12 cellular contexts compared by ENCODE assay signal in genomic region chr19:15556634-15557181, GRCh38. TPM values are rescaled to one million over a fixed set of nuclear protein-coding genes. Genes with fewer than 3 reads are reported as not detected.
DNase-seq lines count a peak whose midpoint lies in the region; ATAC-seq and TF ChIP-seq lines count a peak whose summit lies in the region.
"Had no signal": no experiment of that assay in that cellular context is flagged by ENCODE, and none has a peak within 500 bp of the region (broad histone marks: within the 10 kb centered on the region; RNA-seq: fewer than 3 reads in every experiment).

No MANE protein-coding gene starts in this region.

- intact Hi-C loops in MCF 10A (cut with micrococcal nuclease) (loop anchor here (1.0 to 5.0 kb wide), 6 partner anchors 137 to 464 kb away; no protein-coding TSS in a partner anchor), breast epithelium (cut with DNase I; ENCODE audit: low total_unique reads) (no loop called here), mammary epithelial cell (cut with micrococcal nuclease) (loop anchor here (1.0 to 5.0 kb wide), 9 partner anchors 77 to 686 kb away; partner anchors contain the start of gene PGLYRP2)

- H3K9me3 ChIP-seq in breast epithelium (no peaks in the 10 kb centered on the region), OCI-LY3 (ENCODE audit: insufficient read depth, low read length) (no peaks in the 10 kb centered on the region), mammary epithelial cell (replicated peaks; ENCODE audit: insufficient read depth, low read length) (no peaks in the 10 kb centered on the region)

- no peak overlapping the region for H3K27ac Mint-ChIP-seq in MCF 10A (ENCODE audit: low read depth, unreplicated experiment)
- no peak overlapping the region for H3K27ac Mint-ChIP-seq in stimulated activated memory B cell treated with anti-CD40 and anti-IgM and Interleukin-4, amounts not matched to agents 10 μg/mL and 1 μg/mL and 100 μg/mL, for 72 hours

- H3K27ac ChIP-seq in breast epithelium (no peak overlapping the region), OCI-LY3 (ENCODE audit: low read length) (no peak overlapping the region), mammary epithelial cell (ENCODE audit: insufficient read depth, low read depth, low read length) (no peak overlapping the region)

- BruUV-seq in MCF 10A (replicated peaks; lab: Mats Ljungman, UMichigan) (no TSS peak), mammary epithelial cell (replicated peaks; lab: Mats Ljungman, UMichigan) (no TSS peak)

- peak; percentile 9 for ATAC-seq in stimulated activated memory B cell treated with anti-CD40 and anti-IgM and Interleukin-4, amounts not matched to agents 10 μg/mL and 1 μg/mL and 100 μg/mL, for 72 hours
- no peak for ATAC-seq in GM21360 (IDR thresholded peaks at IDR 0.05; ENCODE audit: unreplicated experiment)

- dilution Hi-C loops in mammary epithelial cell (cut with HindIII; ENCODE audit: low sequenced_read_pairs), result no loop called here

- in situ Hi-C loops in mammary epithelial cell (cut with MboI; ENCODE audit: low sequenced_read_pairs in 2 of 2), result loop anchor here (5.0 to 25.0 kb wide), 7 partner anchors 102 to 694 kb away; partner anchors contain the start of gene AKAP8L (in 1 of the 2)

- H4K20me1 ChIP-seq in OCI-LY3 (ENCODE audit: insufficient read depth, low read length) (no peaks in the 10 kb centered on the region), mammary epithelial cell (ENCODE audit: insufficient read depth, low read length) (no peaks in the 10 kb centered on the region)

- H3K4me3 Mint-ChIP-seq in MCF 10A (ENCODE audit: unreplicated experiment), result peak overlapping the region; percentile 60
- H3K4me3 Mint-ChIP-seq in stimulated activated memory B cell treated with anti-CD40 and anti-IgM and Interleukin-4, amounts not matched to agents 10 μg/mL and 1 μg/mL and 100 μg/mL, for 72 hours, result peak overlapping the region; percentile 77

- TF ChIP-seq POLR2A in breast epithelium (IDR thresholded peaks at IDR 0.05), result no peak

- H3K27me3 ChIP-seq in breast epithelium, result no peaks in the 10 kb centered on the region
- H3K27me3 ChIP-seq in OCI-LY3 (ENCODE audit: low read depth, low read length), result peaks cover 12% of the 10 kb centered on the region
- no peaks in the 10 kb centered on the region for H3K27me3 ChIP-seq in mammary epithelial cell (ENCODE audit: insufficient read depth, low read length)

- peak overlapping the region; percentile 90 for H2AFZ ChIP-seq in OCI-LY3 (ENCODE audit: low read depth, low read length)
- H2AFZ ChIP-seq in mammary epithelial cell (ENCODE audit: low read depth, low read length), result peak overlapping the region; percentile 74

- H3K79me2 ChIP-seq in OCI-LY3 (ENCODE audit: low read length), result no peaks in the 10 kb centered on the region
- no peaks in the 10 kb centered on the region for H3K79me2 ChIP-seq in mammary epithelial cell (ENCODE audit: insufficient read depth, low read length)

- H3K4me2 ChIP-seq in OCI-LY3 (ENCODE audit: low read length) (peak overlapping the region; percentile 98), mammary epithelial cell (ENCODE audit: insufficient read depth, low read depth, low read length) (peak overlapping the region; percentile 73)

- no peaks in the 10 kb centered on the region for H3K9me3 Mint-ChIP-seq in MCF 10A (ENCODE audit: unreplicated experiment)
- H3K9me3 Mint-ChIP-seq in stimulated activated memory B cell treated with anti-CD40 and anti-IgM and Interleukin-4, amounts not matched to agents 10 μg/mL and 1 μg/mL and 100 μg/mL, for 72 hours, result no peaks in the 10 kb centered on the region

- H3K4me1 Mint-ChIP-seq in MCF 10A (ENCODE audit: insufficient read depth, unreplicated experiment), result peaks cover 11% of the 10 kb centered on the region
- peaks cover 20% of the 10 kb centered on the region for H3K4me1 Mint-ChIP-seq in stimulated activated memory B cell treated with anti-CD40 and anti-IgM and Interleukin-4, amounts not matched to agents 10 μg/mL and 1 μg/mL and 100 μg/mL, for 72 hours

- H3K4me1 ChIP-seq in breast epithelium (no peaks in the 10 kb centered on the region), OCI-LY3 (ENCODE audit: low read length) (peaks cover 12% of the 10 kb centered on the region), mammary epithelial cell (ENCODE audit: insufficient read depth, low read length) (peaks cover 11% of the 10 kb centered on the region)

- DNase-seq in MCF 10A (ENCODE audit: unreplicated experiment) (no peak), breast epithelium (ENCODE audit: low spot score in 2 of 2) (no peak), mammary epithelial cell (no peak), NCI-H2227 treated with DMSO at 0.1 percent for 48 hours (lab: John Stamatoyannopoulos, UW) (no peak), LoVo (ENCODE audit: low spot score) (no peak)

- 0% methylated on average over 4 of the region's 7 CpGs for whole genome bisulfite sequencing in mammary epithelial cell (ENCODE audit: low coverage, missing lambda C conversion rate)

- POLR2A ChIA-PET in MCF 10A (lab: Yijun Ruan, JAX), result no interaction called here

- H3K9ac ChIP-seq in OCI-LY3 (ENCODE audit: low read length) (no peak overlapping the region), mammary epithelial cell (ENCODE audit: insufficient read depth, low read length) (no peak overlapping the region)

- H3K36me3 Mint-ChIP-seq in MCF 10A (ENCODE audit: insufficient read depth, unreplicated experiment), result no peaks in the 10 kb centered on the region
- H3K36me3 Mint-ChIP-seq in stimulated activated memory B cell treated with anti-CD40 and anti-IgM and Interleukin-4, amounts not matched to agents 10 μg/mL and 1 μg/mL and 100 μg/mL, for 72 hours, result no peaks in the 10 kb centered on the region

- no peaks in the 10 kb centered on the region for H3K27me3 Mint-ChIP-seq in MCF 10A (ENCODE audit: insufficient read depth, unreplicated experiment)
- peaks cover 12% of the 10 kb centered on the region for H3K27me3 Mint-ChIP-seq in stimulated activated memory B cell treated with anti-CD40 and anti-IgM and Interleukin-4, amounts not matched to agents 10 μg/mL and 1 μg/mL and 100 μg/mL, for 72 hours

- no peak for TF ChIP-seq CTCF in MCF 10A (IDR thresholded peaks at IDR 0.05; ENCODE audit: unreplicated experiment)
- no peak for TF ChIP-seq CTCF in breast epithelium (IDR thresholded peaks at IDR 0.05)
- TF ChIP-seq CTCF in OCI-LY3 (IDR thresholded peaks at IDR 0.05; ENCODE audit: low read depth, low read length), result no peak
- no peak for TF ChIP-seq CTCF in mammary epithelial cell (conservative IDR thresholded peaks at IDR 0.05 in 1 of 2, IDR thresholded peaks at IDR 0.05 in 1 of 2; ENCODE audit: extremely low read depth in 1 of 2, insufficient read depth in 1 of 2, low read depth in 1 of 2, low read length in 2 of 2)

- H3K4me3 ChIP-seq in breast epithelium, result no peak overlapping the region
- peak overlapping the region; percentile 77 for H3K4me3 ChIP-seq in OCI-LY3 (ENCODE audit: low read length)
- no peak overlapping the region for H3K4me3 ChIP-seq in mammary epithelial cell (replicated peaks in 1 of 3; ENCODE audit: insufficient read depth in 1 of 3, low read depth in 2 of 3, low read length in 3 of 3)

- CTCF ChIA-PET in MCF 10A (lab: Yijun Ruan, JAX), result interaction anchor here (0.6 to 3.8 kb wide), 15 partner anchors 19 to 464 kb away, joined by 3 to 15 read pairs (median 3); partner anchors contain the start of genes AKAP8 and AKAP8L
- CTCF ChIA-PET in mammary epithelial cell (lab: Charles Lee; ENCODE audit: low non-redundant PET), result interaction anchor here (1.2 kb wide), 1 partner anchor 455 kb away, joined by 3 read pairs; no protein-coding TSS in a partner anchor

- H3K36me3 ChIP-seq in breast epithelium (no peaks in the 10 kb centered on the region), OCI-LY3 (replicated peaks; ENCODE audit: low read depth, low read length) (no peaks in the 10 kb centered on the region), mammary epithelial cell (ENCODE audit: insufficient read depth, low read length) (no peaks in the 10 kb centered on the region)

RNA-seq across cellular contexts. Expression of gene CYP4F22, which starts 48.4 kb away (rescaled TPM):
- total RNA-seq in MCF 10A (2022), result not detected in 2 replicates
- 10 to 100 TPM in 1 of 3 donors, 1 to 10 TPM in 2; 8.8 to 26.9 (median 9.4) TPM for total RNA-seq in breast epithelium
- total RNA-seq in mammary epithelial cell, result not detected
- polyA plus RNA-seq in mammary epithelial cell, result 0.05 TPM
- polyA minus RNA-seq in mammary epithelial cell, result not detected
- total RNA-seq: cardiac septum, HT-29, pulmonary artery endothelial cell had no signal

RNA-seq across cellular contexts. Expression of gene CYP4F8, which starts 58.3 kb away (rescaled TPM):
- total RNA-seq in MCF 10A (2022) (not detected in 2 replicates), breast epithelium (1 to 10 TPM in 2 of 3 donors, not detected in 1; 2.6 to 5.0 TPM), mammary epithelial cell (not detected)
- polyA plus RNA-seq in mammary epithelial cell, result not detected
- polyA minus RNA-seq in mammary epithelial cell, result not detected
- total RNA-seq: activated CD8-positive, alpha-beta memory T cell treated with anti-CD3 and anti-CD28 coated beads for 36 hours; cardiac septum; HT-29; pulmonary artery endothelial cell had no signal
